21 cellular contexts compared by ENCODE assay signal in genomic region chr2:61743004-61743403, GRCh38.
A peak's percentile ranks its signal among the peaks of the same experiment; 100 is the strongest.
DNase-seq lines count a peak whose midpoint lies in the region; ATAC-seq and TF ChIP-seq lines count a peak whose summit lies in the region.
"Had no signal": no experiment of that assay in that cellular context is flagged by ENCODE, and none has a peak within 500 bp of the region (broad histone marks: within the 10 kb centered on the region; RNA-seq: fewer than 3 reads in every experiment).

No MANE protein-coding gene starts in this region.

- H3K4me1 Mint-ChIP-seq in GM23338 (peaks cover 3% of the 10 kb centered on the region; the same call in 1 of the 3 replicates), nephron progenitor cell (peaks cover 11% of the 10 kb centered on the region)
- H3K4me1 Mint-ChIP-seq: CD14-positive monocyte; CD4-positive, alpha-beta memory T cell; CD4-positive, CD25-positive, alpha-beta regulatory T cell; CD8-positive, alpha-beta memory T cell had no signal

- H3K27me3 ChIP-seq in GM23338 (ENCODE audit: insufficient read depth) (no peaks in the 10 kb centered on the region), IMR-90 (ENCODE audit: control insufficient read depth, insufficient read depth, low read length) (no peaks in the 10 kb centered on the region), psoas muscle (ENCODE audit: insufficient read depth in 3 of 3, low read length in 2 of 3) (no peaks in the 10 kb centered on the region)
- H3K27me3 ChIP-seq: BE2C, BLaER1 had no signal

- H2AFZ ChIP-seq in GM23338: peak overlapping the region; percentile 28; the same call in 1 of the 2 replicates
- H2AFZ ChIP-seq in IMR-90 (replicated peaks; ENCODE audit: low read length, poor library complexity): peak overlapping the region; percentile 43

- H3K36me3 ChIP-seq in GM23338 (ENCODE audit: insufficient read depth): no peaks in the 10 kb centered on the region
- no peaks in the 10 kb centered on the region for H3K36me3 ChIP-seq in IMR-90 (ENCODE audit: control insufficient read depth, insufficient read depth, low read length)
- H3K36me3 ChIP-seq in psoas muscle (ENCODE audit: insufficient read depth in 1 of 2, low read depth in 1 of 2): no peaks in the 10 kb centered on the region
- H3K36me3 ChIP-seq: BE2C, BLaER1 had no signal

- WGBS in IMR-90 (ENCODE audit: extremely low coverage in 2 of 2, insufficient read length in 1 of 2), 2 experiments: no CpG with 5 or more reads among the region's 4 CpGs
- WGBS in psoas muscle, 3 donors: 35 to 67% (median 47%) methylated on average over 4 of the region's 4 CpGs

- DNase-seq in GM23338 (ENCODE audit: low spot score) (no peak), IMR-90 (no peak), nephron progenitor cell (peak; percentile 8), psoas muscle (no peak), DMS114 treated with DMSO at 0.1 percent for 48 hours (lab: John Stamatoyannopoulos, UW; ENCODE audit: unreplicated experiment) (no peak), NCI-H446 (lab: John Stamatoyannopoulos, UW) (no peak)
- DNase-seq: 8988T; ACHN; BE2C; C1 segment of cervical spinal cord; CD4-positive, alpha-beta memory T cell; CD4-positive, CD25-positive, alpha-beta regulatory T cell; CD8-positive, alpha-beta memory T cell; COR-L47; DMS 273 treated with DMSO at 0.1 percent for 48 hours; DMS79 treated with DMSO at 0.1 percent for 48 hours; GF-D8 had no signal

- H3K27ac Mint-ChIP-seq in GM23338: no peak overlapping the region
- peak overlapping the region; percentile 39 for H3K27ac Mint-ChIP-seq in nephron progenitor cell
- H3K27ac Mint-ChIP-seq: CD4-positive, alpha-beta memory T cell; CD4-positive, CD25-positive, alpha-beta regulatory T cell had no signal

- ATAC-seq in GM23338 (no peak), IMR-90 (ENCODE audit: low read depth) (no peak), psoas muscle (peak in 3 of 4 donors; percentile 37 to 74 (median 49)), GM21529 (IDR thresholded peaks at IDR 0.05; ENCODE audit: unreplicated experiment) (no peak), GM19463 (IDR thresholded peaks at IDR 0.05; ENCODE audit: unreplicated experiment) (no peak)

- no peak for TF ChIP-seq RAD21 in IMR-90 (IDR thresholded peaks at IDR 0.05; ENCODE audit: low read length)

- H3K36me3 Mint-ChIP-seq in GM23338 (ENCODE audit: low read depth) (no peaks in the 10 kb centered on the region), nephron progenitor cell (ENCODE audit: low read depth) (no peaks in the 10 kb centered on the region)
- H3K36me3 Mint-ChIP-seq: CD14-positive monocyte; CD4-positive, alpha-beta memory T cell; CD4-positive, CD25-positive, alpha-beta regulatory T cell had no signal

- H3K9me3 Mint-ChIP-seq in GM23338 (no peaks in the 10 kb centered on the region), nephron progenitor cell (no peaks in the 10 kb centered on the region)
- H3K9me3 Mint-ChIP-seq: CD14-positive monocyte; CD8-positive, alpha-beta memory T cell had no signal

- H3K27me3 Mint-ChIP-seq in GM23338 (ENCODE audit: insufficient read depth, low read depth, poor library complexity): peaks cover 2% of the 10 kb centered on the region
- no peaks in the 10 kb centered on the region for H3K27me3 Mint-ChIP-seq in nephron progenitor cell (ENCODE audit: low read depth, poor library complexity)

- H3K27ac ChIP-seq in GM23338 (ENCODE audit: low read depth) (no peak overlapping the region), IMR-90 (ENCODE audit: insufficient read depth, low read length) (no peak overlapping the region), psoas muscle (no peak overlapping the region)
- H3K27ac ChIP-seq: BLaER1 had no signal

- no peaks in the 10 kb centered on the region for H3K79me1 ChIP-seq in IMR-90 (ENCODE audit: low read depth in 1 of 2, low read length in 2 of 2)

- POLR2A ChIA-PET in IMR-90 (lab: Charles Lee; ENCODE audit: unreplicated experiment): no interaction called here

- no peaks in the 10 kb centered on the region; the same call in 1 of the 2 replicates for H4K20me1 ChIP-seq in GM23338 (replicated peaks; ENCODE audit: insufficient read depth)
- H4K20me1 ChIP-seq in IMR-90 (ENCODE audit: insufficient read depth, low read length): no peaks in the 10 kb centered on the region
- H4K20me1 ChIP-seq: BLaER1 had no signal

- H3K14ac ChIP-seq in IMR-90 (replicated peaks; ENCODE audit: low read depth, low read length): no peak overlapping the region

- no TSS peak for BruUV-seq in IMR-90 (replicated peaks; lab: Mats Ljungman, UMichigan)

- no peak overlapping the region for H3K4me3 Mint-ChIP-seq in GM23338
- no peak overlapping the region for H3K4me3 Mint-ChIP-seq in nephron progenitor cell
- H3K4me3 Mint-ChIP-seq: CD14-positive monocyte; CD4-positive, alpha-beta memory T cell; CD4-positive, CD25-positive, alpha-beta regulatory T cell; CD8-positive, alpha-beta memory T cell had no signal

- TF ChIP-seq CTCF in GM23338 (conservative IDR thresholded peaks at IDR 0.05; ENCODE audit: low read depth in 2 of 2): no peak
- TF ChIP-seq CTCF in IMR-90 (conservative IDR thresholded peaks at IDR 0.05; ENCODE audit: low read depth, low read length): no peak
- TF ChIP-seq CTCF in nephron progenitor cell (IDR thresholded peaks at IDR 0.05): no peak
- TF ChIP-seq CTCF in psoas muscle (IDR thresholded peaks at IDR 0.05): no peak

- H3K79me2 ChIP-seq in GM23338 (replicated peaks; ENCODE audit: insufficient read depth): no peaks in the 10 kb centered on the region

- H3K23ac ChIP-seq in IMR-90 (ENCODE audit: low read depth, low read length): no peak overlapping the region

- no peak overlapping the region; the same call in 1 of the 2 replicates for H2AK5ac ChIP-seq in IMR-90 (ENCODE audit: low read depth, low read length)

- CTCF ChIA-PET in IMR-90 (lab: Yijun Ruan, JAX): no interaction called here

- no peak overlapping the region for H2AK9ac ChIP-seq in IMR-90 (replicated peaks; ENCODE audit: low read depth, low read length, poor library complexity)

- H3K4me3 ChIP-seq in GM23338 (no peak overlapping the region), IMR-90 (ENCODE audit: insufficient read depth, low read depth, low read length) (no peak overlapping the region), psoas muscle (no peak overlapping the region)
- H3K4me3 ChIP-seq: BLaER1 had no signal

- intact Hi-C loops in IMR-90 (cut with micrococcal nuclease): no loop called here
- intact Hi-C loops in psoas muscle (cut with DNase I): no loop called here

- dilution Hi-C loops in IMR-90 (cut with HindIII; ENCODE audit: low sequenced_read_pairs, unreplicated experiment): no loop called here

- no peak overlapping the region for H2BK15ac ChIP-seq in IMR-90 (ENCODE audit: low read depth, low read length)

- H3K18ac ChIP-seq in IMR-90 (ENCODE audit: low read depth, low read length): no peak overlapping the region

- H3K56ac ChIP-seq in IMR-90 (ENCODE audit: extremely low read depth, insufficient read depth, low read length): no peak overlapping the region

- TF ChIP-seq POLR2A in IMR-90 (IDR thresholded peaks at IDR 0.05; ENCODE audit: low read depth, low read length): no peak

- in situ Hi-C loops in IMR-90 (cut with MboI; ENCODE audit: low sequenced_read_pairs): no loop called here

- no peak overlapping the region for H4K5ac ChIP-seq in IMR-90 (ENCODE audit: low read depth, low read length)

- H3K9me3 ChIP-seq in IMR-90 (ENCODE audit: control insufficient read depth, insufficient read depth, low read length): no peaks in the 10 kb centered on the region
- no peaks in the 10 kb centered on the region for H3K9me3 ChIP-seq in psoas muscle
- H3K9me3 ChIP-seq: BE2C, BLaER1 had no signal

- no peak overlapping the region for H2BK20ac ChIP-seq in IMR-90 (ENCODE audit: low read depth, low read length)

- H3K9ac ChIP-seq in IMR-90 (ENCODE audit: low read depth, low read length): no peak overlapping the region
- H3K9ac ChIP-seq: BLaER1 had no signal

- H4K91ac ChIP-seq in IMR-90 (ENCODE audit: insufficient read depth, low read depth, low read length): no peak overlapping the region

- no peaks in the 10 kb centered on the region for H3F3A ChIP-seq in GM23338 (replicated peaks; ENCODE audit: low read depth)

- H3K4me1 ChIP-seq in GM23338 (ENCODE audit: insufficient read depth) (no peaks in the 10 kb centered on the region), IMR-90 (ENCODE audit: control insufficient read depth, insufficient read depth, low read length) (no peaks in the 10 kb centered on the region), psoas muscle (peaks cover 10% of the 10 kb centered on the region)
- H3K4me1 ChIP-seq: BE2C, BLaER1 had no signal

- H3K4ac ChIP-seq in IMR-90 (ENCODE audit: low read depth, low read length): no peak overlapping the region

- no peak overlapping the region for H4K8ac ChIP-seq in IMR-90 (ENCODE audit: low read depth in 2 of 2, low read length in 2 of 2)

- H3K4me2 ChIP-seq in GM23338 (no peak overlapping the region), IMR-90 (ENCODE audit: low read depth, low read length) (no peak overlapping the region)
- H3K4me2 ChIP-seq: BLaER1 had no signal

- H3K9me1 ChIP-seq in IMR-90 (ENCODE audit: insufficient read depth, low read length): no peaks in the 10 kb centered on the region

- H2BK5ac ChIP-seq in IMR-90 (ENCODE audit: low read depth, low read length, poor library complexity, severe bottlenecking): no peak overlapping the region

- no peaks in the 10 kb centered on the region for H3K9me2 ChIP-seq in GM23338 (ENCODE audit: insufficient read depth)

- H2BK120ac ChIP-seq in IMR-90 (ENCODE audit: low read depth, low read length): no peak overlapping the region

TF ChIP-seq in GM23338, 12 proteins besides CTCF, POLR2A, EP300 and RAD21:
- TF ChIP-seq STAT1 (IDR thresholded peaks at IDR 0.05; ENCODE audit: unreplicated experiment): no peak

TF ChIP-seq in IMR-90, 13 proteins besides CTCF, POLR2A, EP300 and RAD21 (continues in another document):
- TF ChIP-seq MAZ (IDR thresholded peaks at IDR 0.05; ENCODE audit: borderline replicate concordance, low read depth, low read length): no peak
- TF ChIP-seq, protein P1, sequence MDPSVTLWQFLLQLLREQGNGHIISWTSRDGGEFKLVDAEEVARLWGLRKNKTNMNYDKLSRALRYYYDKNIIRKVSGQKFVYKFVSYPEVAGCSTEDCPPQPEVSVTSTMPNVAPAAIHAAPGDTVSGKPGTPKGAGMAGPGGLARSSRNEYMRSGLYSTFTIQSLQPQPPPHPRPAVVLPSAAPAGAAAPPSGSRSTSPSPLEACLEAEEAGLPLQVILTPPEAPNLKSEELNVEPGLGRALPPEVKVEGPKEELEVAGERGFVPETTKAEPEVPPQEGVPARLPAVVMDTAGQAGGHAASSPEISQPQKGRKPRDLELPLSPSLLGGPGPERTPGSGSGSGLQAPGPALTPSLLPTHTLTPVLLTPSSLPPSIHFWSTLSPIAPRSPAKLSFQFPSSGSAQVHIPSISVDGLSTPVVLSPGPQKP (IDR thresholded peaks at IDR 0.05; ENCODE audit: borderline replicate concordance, low read depth, low read length): no peak
- no peak for TF ChIP-seq MAFK (IDR thresholded peaks at IDR 0.05; ENCODE audit: low read depth, low read length)
- no peak for TF ChIP-seq CEBPB (IDR thresholded peaks at IDR 0.05; ENCODE audit: low read depth, low read length)

Comparison
In these comparisons a context has a peak if more than half of its experiments do, and no peak if none do; other contexts are left out.
1. ATAC-seq: peak in psoas muscle (3 of 4); none in GM23338 (single experiment), IMR-90 (single experiment), GM21529 (single experiment) and GM19463 (single experiment).